26 cellular contexts compared by ENCODE assay signal in the genomic region with DNA sequence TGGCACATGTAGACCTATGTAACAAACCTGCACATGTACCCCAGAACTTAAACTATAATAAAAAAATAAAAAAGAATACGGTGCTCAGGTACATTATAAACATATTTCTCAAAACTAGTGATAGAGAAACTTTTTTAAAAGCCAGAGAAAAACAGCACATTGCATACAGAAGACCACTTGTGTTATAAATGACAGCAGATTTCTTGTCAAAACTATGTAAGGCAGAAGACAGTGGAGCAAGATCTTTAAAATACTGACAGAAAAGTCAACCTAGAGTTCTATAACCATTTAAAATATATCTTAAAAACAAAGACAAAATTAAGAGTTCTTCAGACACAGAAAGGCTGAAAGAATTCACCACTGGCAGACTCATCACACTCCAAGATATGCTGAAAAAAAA.
A peak's percentile ranks its signal among the peaks of the same experiment; 100 is the strongest.
DNase-seq lines count a peak whose midpoint lies in the region; ATAC-seq, FAIRE-seq and TF ChIP-seq lines count a peak whose summit lies in the region.
"Had no signal": no experiment of that assay in that cellular context is flagged by ENCODE, and none has a peak within 500 bp of the region (broad histone marks: within the 10 kb centered on the region; RNA-seq: fewer than 3 reads in every experiment).

No MANE protein-coding gene starts in this region.

- no peaks in the 10 kb centered on the region for H3K4me1 ChIP-seq in HepG2 (ENCODE audit: insufficient read depth, low read length)
- H3K4me1 ChIP-seq in right lobe of liver: no peaks in the 10 kb centered on the region
- no peaks in the 10 kb centered on the region for H3K4me1 ChIP-seq in thyroid gland
- H3K4me1 ChIP-seq: BE2C, Peyer's patch had no signal

- H3K27ac ChIP-seq in HepG2 (ENCODE audit: extremely low read length, insufficient read depth, low read length) (no peak overlapping the region), right lobe of liver (no peak overlapping the region), thyroid gland (no peak overlapping the region), brain microvascular endothelial cell (no peak overlapping the region)
- H3K27ac ChIP-seq: Peyer's patch, SK-N-MC had no signal

- H3K4me3 ChIP-seq in HepG2 (replicated peaks in 1 of 3; ENCODE audit: insufficient read depth in 1 of 3, low read depth in 2 of 3, low read length in 3 of 3): no peak overlapping the region
- H3K4me3 ChIP-seq in right lobe of liver: no peak overlapping the region
- H3K4me3 ChIP-seq in astrocyte of the spinal cord (ENCODE audit: low read depth, low read length): no peak overlapping the region
- H3K4me3 ChIP-seq in thyroid gland (replicated peaks in 1 of 3): no peak overlapping the region
- H3K4me3 ChIP-seq in brain microvascular endothelial cell (ENCODE audit: low read depth, low read length): no peak overlapping the region
- H3K4me3 ChIP-seq: Peyer's patch, SK-N-MC had no signal

- FAIRE-seq in HepG2 (lab: Jason Lieb, UNC): no peak
- FAIRE-seq: GM12891, H1 had no signal

- H3K9me3 ChIP-seq in HepG2 (ENCODE audit: low read length) (no peaks in the 10 kb centered on the region), right lobe of liver (no peaks in the 10 kb centered on the region), thyroid gland (no peaks in the 10 kb centered on the region)
- H3K9me3 ChIP-seq: BE2C, Peyer's patch had no signal

- intact Hi-C loops in HepG2 (cut with micrococcal nuclease; ENCODE audit: unreplicated experiment): no loop called here
- intact Hi-C loops in right lobe of liver (cut with DNase I): no loop called here
- intact Hi-C loops in thyroid gland (cut with DNase I): no loop called here

- H3K9ac ChIP-seq in HepG2 (ENCODE audit: insufficient read depth, low read depth, low read length): no peak overlapping the region

- POLR2A ChIA-PET in HepG2 (lab: Yijun Ruan, JAX): no interaction called here

- TF ChIP-seq RAD21 in HepG2 (CRISPR knock-in tag; IDR thresholded peaks at IDR 0.05): no peak

- in situ Hi-C loops in HepG2 (cut with HindIII; ENCODE audit: extremely low pct_ligation_motif_present, low pct_unique_long_range_greater_than_20kb) (no loop called here), astrocyte of the spinal cord (cut with HindIII; ENCODE audit: low sequenced_read_pairs) (no loop called here), brain microvascular endothelial cell (cut with HindIII; ENCODE audit: low pct_ligation_motif_present, low sequenced_read_pairs) (no loop called here)

- TF ChIP-seq POLR2A in HepG2 (IDR thresholded peaks at IDR 0.05; ENCODE audit: insufficient read depth in 1 of 2, low read depth in 2 of 2, low read length in 2 of 2) (no peak), right lobe of liver (IDR thresholded peaks at IDR 0.05) (no peak), thyroid gland (IDR thresholded peaks at IDR 0.05) (no peak)

- no peak for TF ChIP-seq EP300 in HepG2 (IDR thresholded peaks at IDR 0.05; ENCODE audit: low read depth in 2 of 2, low read length in 2 of 2)
- no peak for TF ChIP-seq EP300 in HepG2 (CRISPR knock-in tag; IDR thresholded peaks at IDR 0.05; ENCODE audit: borderline replicate concordance)

- H3K27me3 ChIP-seq in HepG2 (ENCODE audit: control insufficient read depth in 1 of 2, insufficient read depth in 2 of 2, low read length in 2 of 2): no peaks in the 10 kb centered on the region
- H3K27me3 ChIP-seq in right lobe of liver: no peaks in the 10 kb centered on the region
- no peaks in the 10 kb centered on the region for H3K27me3 ChIP-seq in thyroid gland
- no peaks in the 10 kb centered on the region for H3K27me3 ChIP-seq in brain microvascular endothelial cell (replicated peaks)
- H3K27me3 ChIP-seq: BE2C, Peyer's patch had no signal

- no peaks in the 10 kb centered on the region for H3K79me2 ChIP-seq in HepG2 (ENCODE audit: insufficient read depth, low read length)

- DNase-seq in HepG2 (ENCODE audit: low spot score) (no peak), right lobe of liver (no peak), Kasumi-1 (lab: John Stamatoyannopoulos, UW) (peak; percentile 16 to 40), astrocyte of the spinal cord (ENCODE audit: low read depth, low spot score) (peak; percentile 9), thyroid gland (no peak), brain microvascular endothelial cell (no peak)
- DNase-seq in effector CD8-positive, alpha-beta T cell (lab: John Stamatoyannopoulos, UW): no peak
- DNase-seq: BE2C; CD8-positive, alpha-beta memory T cell; DMS153; EL; GF-D8; HCEC 1CT; MV-4-11; NCI-H1105; NCI-H1436 treated with DMSO at 0.1 percent for 48 hours; NCI-H187 treated with DMSO at 0.1 percent for 48 hours; NCI-H2107; NCI-H446 treated with DMSO at 0.1 percent for 48 hours; NCI-H526; NCI-H82; Peyer's patch; SHP77 treated with DMSO at 0.1 percent for 48 hours had no signal

- ATAC-seq in HepG2: no peak
- no peak for ATAC-seq in right lobe of liver

- no peak overlapping the region for H3K4me2 ChIP-seq in HepG2 (ENCODE audit: low read depth, low read length)

- 8% methylated on average over 1 of the region's 1 CpG for WGBS in HepG2 (ENCODE audit: low lambda C conversion rate)
- 40% methylated on average over 1 of the region's 1 CpG for WGBS in right lobe of liver (ENCODE audit: insufficient coverage, low coverage, low lambda C conversion rate, missing lambda C conversion rate)
- 81 to 85% methylated on average over 1 of the region's 1 CpG for WGBS in thyroid gland, 2 donors

- H2AFZ ChIP-seq in HepG2 (ENCODE audit: low read length): no peak overlapping the region

- CTCF ChIA-PET in HepG2 (lab: Yijun Ruan, JAX; ENCODE audit: low intra/inter-chr PET ratio, low total read pairs): no interaction called here

- no peak for TF ChIP-seq CTCF in HepG2 (CRISPR knock-in tag; IDR thresholded peaks at IDR 0.05)
- TF ChIP-seq CTCF in right lobe of liver (IDR thresholded peaks at IDR 0.05): no peak
- no peak for TF ChIP-seq CTCF in astrocyte of the spinal cord (IDR thresholded peaks at IDR 0.05; ENCODE audit: low read depth, low read length)
- TF ChIP-seq CTCF in thyroid gland (IDR thresholded peaks at IDR 0.05): no peak
- no peak for TF ChIP-seq CTCF in brain microvascular endothelial cell (IDR thresholded peaks at IDR 0.05; ENCODE audit: low read depth, low read length, missing control alignments)

- no peaks in the 10 kb centered on the region for H4K20me1 ChIP-seq in HepG2 (ENCODE audit: insufficient read depth, low read length)

- no TSS peak for BruUV-seq in HepG2 (replicated peaks; lab: Mats Ljungman, UMichigan)

- H3K36me3 ChIP-seq in HepG2 (replicated peaks in 1 of 2; ENCODE audit: control insufficient read depth in 1 of 2, insufficient read depth in 2 of 2, low read length in 2 of 2) (no peaks in the 10 kb centered on the region), right lobe of liver (no peaks in the 10 kb centered on the region), thyroid gland (no peaks in the 10 kb centered on the region), brain microvascular endothelial cell (replicated peaks) (no peaks in the 10 kb centered on the region)
- H3K36me3 ChIP-seq: BE2C, Peyer's patch had no signal

TF ChIP-seq in HepG2, 621 proteins besides CTCF, POLR2A, EP300 and RAD21:
- TF ChIP-seq, protein P1, sequence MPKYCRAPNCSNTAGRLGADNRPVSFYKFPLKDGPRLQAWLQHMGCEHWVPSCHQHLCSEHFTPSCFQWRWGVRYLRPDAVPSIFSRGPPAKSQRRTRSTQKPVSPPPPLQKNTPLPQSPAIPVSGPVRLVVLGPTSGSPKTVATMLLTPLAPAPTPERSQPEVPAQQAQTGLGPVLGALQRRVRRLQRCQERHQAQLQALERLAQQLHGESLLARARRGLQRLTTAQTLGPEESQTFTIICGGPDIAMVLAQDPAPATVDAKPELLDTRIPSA (CRISPR knock-in tag; IDR thresholded peaks at IDR 0.05; ENCODE audit: borderline replicate concordance): no peak
- TF ChIP-seq ZNF317 (CRISPR knock-in tag; IDR thresholded peaks at IDR 0.05): peak; percentile 54; the same call in 1 of the 2 replicates

Comparison
In these comparisons a context has a peak if more than half of its experiments do, and no peak if none do; other contexts are left out.
1. DNase-seq: peak in Kasumi-1 (2 of 2) and astrocyte of the spinal cord (single experiment); none in HepG2 (single experiment), right lobe of liver (0 of 3), thyroid gland (0 of 2), brain microvascular endothelial cell (single experiment) and effector CD8-positive, alpha-beta T cell (single experiment).